In the genomic region with DNA sequence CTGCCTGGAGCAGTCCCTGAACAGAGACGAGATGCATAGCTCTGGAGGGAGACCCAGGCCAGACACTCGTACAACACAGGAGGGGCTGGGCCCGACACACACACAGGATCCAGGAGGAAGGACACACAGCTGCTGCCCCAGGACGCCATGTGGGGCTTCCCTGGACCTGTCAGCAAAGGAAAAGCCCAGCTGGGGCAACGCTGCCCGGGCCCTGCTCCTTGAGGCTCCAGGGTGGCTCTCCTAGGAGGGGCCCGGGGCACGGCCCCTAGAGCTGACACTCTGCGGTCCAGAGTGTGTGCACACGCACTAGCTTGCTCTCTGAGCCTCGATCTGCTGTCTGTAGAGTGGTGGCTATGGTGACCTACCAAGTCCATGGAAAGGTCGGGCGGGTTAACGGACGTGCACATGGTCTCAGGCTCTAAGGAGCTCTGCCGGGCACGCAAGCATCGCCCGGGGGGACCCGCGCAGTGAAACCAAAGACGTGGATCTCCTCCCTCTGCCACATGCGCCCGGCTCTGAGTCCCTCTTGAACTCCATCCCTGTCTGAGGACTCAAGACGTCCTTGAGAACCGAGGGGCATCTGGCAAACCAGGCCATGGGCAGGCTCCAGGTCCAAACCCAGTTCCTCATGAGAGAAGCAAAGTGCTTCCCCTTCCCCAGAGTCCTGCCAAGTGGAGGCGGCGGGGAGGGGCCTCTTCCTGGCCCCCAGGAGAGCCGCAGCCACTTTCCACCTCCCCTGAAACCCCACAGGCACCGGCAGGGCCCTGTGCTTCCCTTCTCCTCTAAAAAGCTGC, we compare ENCODE assay signal across 1 cellular context.
TF ChIP-seq lines count a peak whose summit lies in the region.

No MANE protein-coding gene starts in this region.

TF ChIP-seq in IMR-90, 13 proteins besides CTCF, POLR2A, EP300 and RAD21 (continued from another document):
- TF ChIP-seq, protein P1, sequence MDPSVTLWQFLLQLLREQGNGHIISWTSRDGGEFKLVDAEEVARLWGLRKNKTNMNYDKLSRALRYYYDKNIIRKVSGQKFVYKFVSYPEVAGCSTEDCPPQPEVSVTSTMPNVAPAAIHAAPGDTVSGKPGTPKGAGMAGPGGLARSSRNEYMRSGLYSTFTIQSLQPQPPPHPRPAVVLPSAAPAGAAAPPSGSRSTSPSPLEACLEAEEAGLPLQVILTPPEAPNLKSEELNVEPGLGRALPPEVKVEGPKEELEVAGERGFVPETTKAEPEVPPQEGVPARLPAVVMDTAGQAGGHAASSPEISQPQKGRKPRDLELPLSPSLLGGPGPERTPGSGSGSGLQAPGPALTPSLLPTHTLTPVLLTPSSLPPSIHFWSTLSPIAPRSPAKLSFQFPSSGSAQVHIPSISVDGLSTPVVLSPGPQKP (IDR thresholded peaks at IDR 0.05; ENCODE audit: borderline replicate concordance, low read depth, low read length), result no peak
- no peak for TF ChIP-seq MAFK (IDR thresholded peaks at IDR 0.05; ENCODE audit: low read depth, low read length)
- no peak for TF ChIP-seq NFE2L2 (IDR thresholded peaks at IDR 0.05; ENCODE audit: low read depth, low read length)
- no peak for TF ChIP-seq FOS (IDR thresholded peaks at IDR 0.05; ENCODE audit: low read depth, low read length)
